Comparison of ENCODE assay signal across 1 cellular context in the genomic region with DNA sequence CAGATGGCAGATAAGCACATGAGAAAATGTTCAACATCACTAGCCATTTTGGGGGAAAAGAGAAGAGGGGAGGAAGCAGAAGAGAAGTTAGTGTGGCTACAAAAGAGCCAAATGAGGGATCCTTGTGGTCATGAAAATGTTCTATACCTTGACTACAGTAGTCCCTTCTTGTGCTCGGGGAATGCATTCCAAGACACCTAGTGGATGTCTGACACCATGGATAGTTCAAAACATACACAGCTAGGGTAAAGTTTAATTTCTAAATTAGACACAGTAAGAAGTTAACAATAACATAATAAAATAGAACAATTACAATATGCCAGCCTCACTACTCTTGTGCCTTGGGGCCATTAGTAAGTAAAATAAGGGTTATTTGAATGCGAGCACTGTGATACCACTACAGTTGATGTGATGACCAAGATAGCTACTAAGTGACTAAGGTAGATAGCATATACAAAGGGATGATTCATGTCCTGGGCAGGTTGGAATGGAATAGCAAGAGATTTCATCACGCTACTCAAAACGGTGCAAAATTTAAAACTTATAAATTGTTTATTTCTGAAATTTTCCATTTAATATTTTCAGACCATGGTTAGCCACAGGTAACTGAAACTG.
TF ChIP-seq lines count a peak whose summit lies in the region.

No MANE protein-coding gene starts in this region.

TF ChIP-seq in IMR-90, 13 proteins besides CTCF, POLR2A, EP300 and RAD21 (continued from another document):
- TF ChIP-seq CEBPB (IDR thresholded peaks at IDR 0.05; ENCODE audit: low read depth, low read length) (peak; percentile 89), CHD1 (IDR thresholded peaks at IDR 0.05; ENCODE audit: low read depth, low read length) (no peak), MXI1 (IDR thresholded peaks at IDR 0.05; ENCODE audit: borderline replicate concordance, low read depth, low read length) (no peak), FOS (IDR thresholded peaks at IDR 0.05; ENCODE audit: low read depth, low read length) (peak; percentile 76), BHLHE40 (IDR thresholded peaks at IDR 0.05; ENCODE audit: low read depth, low read length) (peak; percentile 8; the same call in 1 of the 2 replicates), SMC3 (IDR thresholded peaks at IDR 0.05; ENCODE audit: low read depth, low read length) (no peak), RCOR1 (IDR thresholded peaks at IDR 0.05; ENCODE audit: insufficient replicate concordance, low read length) (no peak), RFX5 (IDR thresholded peaks at IDR 0.05; ENCODE audit: low read depth, low read length) (no peak)
TF ChIP-seq in IMR-90: peak in this region for 5.
